1 cellular context compared by ENCODE assay signal in genomic region chr6:168666751-168667427, GRCh38.
TF ChIP-seq lines count a peak whose summit lies in the region.

No MANE protein-coding gene starts in this region.

TF ChIP-seq in WTC11, 78 proteins besides CTCF, POLR2A, EP300 and RAD21 (continued from another document):
- TF ChIP-seq PREB (CRISPR knock-in tag; IDR thresholded peaks at IDR 0.05; ENCODE audit: borderline replicate concordance), result no peak
- no peak for TF ChIP-seq TEAD4 (CRISPR knock-in tag; IDR thresholded peaks at IDR 0.05)
- TF ChIP-seq ETV6 (CRISPR knock-in tag; IDR thresholded peaks at IDR 0.05), result no peak
TF ChIP-seq in WTC11: peak in this region for 0.
